In genomic region chr2:15937105-15937881, GRCh38 we compare ENCODE assay signal across 2 cellular contexts.
TF ChIP-seq lines count a peak whose summit lies in the region.

No MANE protein-coding gene starts in this region.

TF ChIP-seq in GM23338, 12 proteins besides CTCF, POLR2A, EP300 and RAD21 (continued from another document):
- TF ChIP-seq POLR2AphosphoS5 (IDR thresholded peaks at IDR 0.05; ENCODE audit: low read depth) (no peak), NANOG (IDR thresholded peaks at IDR 0.05; ENCODE audit: borderline replicate concordance) (no peak), STAT1 (IDR thresholded peaks at IDR 0.05; ENCODE audit: unreplicated experiment) (no peak), REST (IDR thresholded peaks at IDR 0.05; ENCODE audit: unreplicated experiment) (no peak), ZNF462 (CRISPR knock-in tag; IDR thresholded peaks at IDR 0.05) (no peak)

TF ChIP-seq in H1, 55 proteins besides CTCF, POLR2A, EP300 and RAD21 (continued from another document):
- no peak for TF ChIP-seq POLR2AphosphoS5 (IDR thresholded peaks at IDR 0.05; ENCODE audit: low read depth, low read length)
- TF ChIP-seq SRF (IDR thresholded peaks at IDR 0.05; ENCODE audit: low read depth, low read length), result no peak
- TF ChIP-seq CREB1 (IDR thresholded peaks at IDR 0.05), result no peak
- TF ChIP-seq MAFK (IDR thresholded peaks at IDR 0.05; ENCODE audit: low read depth, low read length), result no peak
- TF ChIP-seq ZNF274 (IDR thresholded peaks at IDR 0.05; ENCODE audit: borderline replicate concordance, extremely low read depth, low read length), result no peak
- no peak for TF ChIP-seq SIN3A (conservative IDR thresholded peaks at IDR 0.05 in 1 of 2, IDR thresholded peaks at IDR 0.05 in 1 of 2; ENCODE audit: low read depth in 1 of 2, low read length in 2 of 2)
- TF ChIP-seq USF2 (IDR thresholded peaks at IDR 0.05; ENCODE audit: low read length), result no peak
- no peak for TF ChIP-seq JUND (IDR thresholded peaks at IDR 0.05; ENCODE audit: low read length)
- no peak for TF ChIP-seq KDM5A (IDR thresholded peaks at IDR 0.05; ENCODE audit: low read length)
- no peak for TF ChIP-seq MAX (IDR thresholded peaks at IDR 0.05)
- no peak for TF ChIP-seq SAP30 (IDR thresholded peaks at IDR 0.05; ENCODE audit: insufficient read depth, insufficient replicate concordance, low read length)
- TF ChIP-seq SIX5 (IDR thresholded peaks at IDR 0.05; ENCODE audit: low read depth, low read length), result no peak
- TF ChIP-seq SP2 (IDR thresholded peaks at IDR 0.05; ENCODE audit: low read length), result no peak
